8 cellular contexts compared by ENCODE assay signal in the genomic region with DNA sequence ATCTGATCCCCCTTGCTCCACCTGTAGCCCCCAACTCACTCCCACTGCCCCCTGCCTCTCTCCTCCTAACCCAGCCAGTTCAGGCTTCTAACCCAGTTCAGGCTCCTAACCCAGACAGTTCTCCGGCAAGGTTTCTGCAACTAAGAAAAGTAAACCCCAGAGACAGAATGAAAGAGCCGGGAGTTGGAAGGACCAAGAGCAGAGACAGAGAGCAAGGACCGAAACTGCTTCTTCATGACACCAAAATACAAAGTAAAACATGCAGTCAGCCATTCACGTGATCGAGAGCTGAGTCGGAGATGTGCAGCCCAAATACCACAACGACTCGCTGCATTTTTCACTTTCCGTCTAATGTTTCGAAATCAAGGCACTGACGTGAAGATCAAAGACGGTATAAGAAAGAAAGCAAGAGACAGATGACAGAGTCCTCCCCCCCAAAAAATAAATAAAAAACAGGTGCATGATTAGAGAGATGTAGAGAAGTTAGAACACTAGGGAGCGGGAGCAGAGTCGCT. TPM values are rescaled to one million over a fixed set of nuclear protein-coding genes. Genes with fewer than 3 reads are reported as not detected.
DNase-seq lines count a peak whose midpoint lies in the region; ATAC-seq, FAIRE-seq and TF ChIP-seq lines count a peak whose summit lies in the region.

No MANE protein-coding gene starts in this region.

- no peaks in the 10 kb centered on the region for H3K27me3 Mint-ChIP-seq in activated T-cell treated with anti-CD3 and anti-CD28 coated beads, Interleukin-2, amount 50 U/mL, for 4 hours (ENCODE audit: low read depth)

- in situ Hi-C loops in HepG2 (cut with HindIII; ENCODE audit: extremely low pct_ligation_motif_present, low pct_unique_long_range_greater_than_20kb): no loop called here

- H3K27me3 ChIP-seq in heart left ventricle (peaks cover 0 to 16% (median 3%) of the 10 kb centered on the region in 9 donors), HepG2 (ENCODE audit: control insufficient read depth in 1 of 2, insufficient read depth in 2 of 2, low read length in 2 of 2) (peaks cover 16 to 59% of the 10 kb centered on the region in 2 experiments), stomach (peaks cover 0 to 32% (median 12%) of the 10 kb centered on the region in 3 donors)

- ATAC-seq in heart left ventricle (no peak), Right ventricle myocardium superior (ENCODE audit: poor library complexity) (no peak), HepG2 (no peak)
- peak; percentile 58 to 67 for ATAC-seq in activated T-cell treated with anti-CD3 and anti-CD28 coated beads, Interleukin-2, amount 50 U/mL, for 4 hours

- H3K36me3 ChIP-seq in heart left ventricle: peaks cover 0 to 47% (median 0%) of the 10 kb centered on the region in 9 donors
- no peaks in the 10 kb centered on the region for H3K36me3 ChIP-seq in HepG2 (replicated peaks in 1 of 2; ENCODE audit: control insufficient read depth in 1 of 2, insufficient read depth in 2 of 2, low read length in 2 of 2)
- H3K36me3 ChIP-seq in stomach: peaks cover 0 to 14% (median 0%) of the 10 kb centered on the region in 4 donors

- TF ChIP-seq POLR2A in heart left ventricle (IDR thresholded peaks at IDR 0.05): no peak
- TF ChIP-seq POLR2A in HepG2 (IDR thresholded peaks at IDR 0.05; ENCODE audit: insufficient read depth in 1 of 2, low read depth in 2 of 2, low read length in 2 of 2): no peak
- no peak for TF ChIP-seq POLR2A in stomach (IDR thresholded peaks at IDR 0.05)

- H3K4me1 ChIP-seq in heart left ventricle (peaks cover 0 to 59% (median 9%) of the 10 kb centered on the region in 12 donors), HepG2 (ENCODE audit: insufficient read depth, low read length) (peaks cover 17% of the 10 kb centered on the region), stomach (peaks cover 11 to 40% (median 15%) of the 10 kb centered on the region in 4 donors)

- H3K9ac ChIP-seq in HepG2 (ENCODE audit: insufficient read depth, low read depth, low read length): no peak overlapping the region

- H3K4me2 ChIP-seq in HepG2 (ENCODE audit: low read depth, low read length): peak overlapping the region; percentile 20; the same call in 1 of the 2 replicates

- CTCF ChIA-PET in HepG2 (lab: Yijun Ruan, JAX; ENCODE audit: low intra/inter-chr PET ratio, low total read pairs): no interaction called here

- no peaks in the 10 kb centered on the region for H3K79me2 ChIP-seq in HepG2 (ENCODE audit: insufficient read depth, low read length)

- TF ChIP-seq EP300 in HepG2 (IDR thresholded peaks at IDR 0.05; ENCODE audit: low read depth in 2 of 2, low read length in 2 of 2) (no peak), HepG2 (CRISPR knock-in tag; IDR thresholded peaks at IDR 0.05; ENCODE audit: borderline replicate concordance) (no peak), stomach (IDR thresholded peaks at IDR 0.05) (no peak)

- intact Hi-C loops in heart left ventricle (cut with DNase I): loop anchor here in 1 of 10 donors (10.0 kb wide), 1 partner anchor 58 kb away; no protein-coding TSS in a partner anchor
- intact Hi-C loops in Right ventricle myocardium superior (cut with DNase I): loop anchor here (5.0 kb wide), 1 partner anchor 160 kb away; no protein-coding TSS in a partner anchor
- intact Hi-C loops in HepG2 (cut with micrococcal nuclease; ENCODE audit: unreplicated experiment): no loop called here
- intact Hi-C loops in stomach (cut with DNase I; ENCODE audit: low total_unique reads): no loop called here

- H3K4me3 ChIP-seq in heart left ventricle: peak overlapping the region in 9 of 12 donors; percentile 51 to 85 (median 62)
- H3K4me3 ChIP-seq in HepG2 (replicated peaks in 1 of 3; ENCODE audit: insufficient read depth in 1 of 3, low read depth in 2 of 3, low read length in 3 of 3): no peak overlapping the region
- H3K4me3 ChIP-seq in stomach: peak overlapping the region; percentile 50 to 62 (median 56)

- no peak for DNase-seq in heart left ventricle
- DNase-seq in Right ventricle myocardium superior: no peak
- peak; percentile 16 for DNase-seq in HS-5 (ENCODE audit: low read depth)
- DNase-seq in activated T-cell treated with anti-CD3 and anti-CD28 coated beads, Interleukin-2, amount 50 U/mL, for 4 hours: peak; percentile 56
- no peak for DNase-seq in HepG2 (ENCODE audit: low spot score)
- DNase-seq in stomach: no peak
- no peak for DNase-seq in GF-D8 (lab: John Stamatoyannopoulos, UW)
- no peak for DNase-seq in NCI-H524 (lab: John Stamatoyannopoulos, UW)

- H3K27ac ChIP-seq in heart left ventricle (peak overlapping the region in 8 of 12 donors; percentile 3 to 99 (median 63)), HepG2 (ENCODE audit: extremely low read length, insufficient read depth, low read length) (no peak overlapping the region), stomach (peak overlapping the region; percentile 79 to 90 (median 81))

- TF ChIP-seq CTCF in heart left ventricle (IDR thresholded peaks at IDR 0.05): no peak
- no peak for TF ChIP-seq CTCF in HepG2 (CRISPR knock-in tag; IDR thresholded peaks at IDR 0.05)
- no peak for TF ChIP-seq CTCF in stomach (IDR thresholded peaks at IDR 0.05)

- no peak for FAIRE-seq in HepG2 (lab: Jason Lieb, UNC)

- peaks cover 82% of the 10 kb centered on the region for H3K4me1 Mint-ChIP-seq in activated T-cell treated with anti-CD3 and anti-CD28 coated beads, Interleukin-2, amount 50 U/mL, for 4 hours (ENCODE audit: low read depth)

- H3K36me3 Mint-ChIP-seq in activated T-cell treated with anti-CD3 and anti-CD28 coated beads, Interleukin-2, amount 50 U/mL, for 4 hours (ENCODE audit: insufficient read depth): peaks cover 24% of the 10 kb centered on the region

- H3K9me3 ChIP-seq in heart left ventricle (no peaks in the 10 kb centered on the region), HepG2 (ENCODE audit: low read length) (no peaks in the 10 kb centered on the region), stomach (no peaks in the 10 kb centered on the region)

- no TSS peak for BruUV-seq in HepG2 (replicated peaks; lab: Mats Ljungman, UMichigan)

- no peak for TF ChIP-seq RAD21 in HepG2 (CRISPR knock-in tag; IDR thresholded peaks at IDR 0.05)

- POLR2A ChIA-PET in HepG2 (lab: Yijun Ruan, JAX): no interaction called here

- no peaks in the 10 kb centered on the region for H4K20me1 ChIP-seq in HepG2 (ENCODE audit: insufficient read depth, low read length)

- H3K9me3 Mint-ChIP-seq in activated T-cell treated with anti-CD3 and anti-CD28 coated beads, Interleukin-2, amount 50 U/mL, for 4 hours: no peaks in the 10 kb centered on the region

- no peak overlapping the region for H2AFZ ChIP-seq in HepG2 (ENCODE audit: low read length)

- H3K4me3 Mint-ChIP-seq in activated T-cell treated with anti-CD3 and anti-CD28 coated beads, Interleukin-2, amount 50 U/mL, for 4 hours: peak overlapping the region; percentile 82

- 80 to 85% (median 84%) methylated on average over 14 of the region's 14 CpGs for WGBS in heart left ventricle, 4 donors
- WGBS in HepG2 (ENCODE audit: low lambda C conversion rate): 6% methylated on average over 14 of the region's 14 CpGs
- 67 to 73% (median 69%) methylated on average over 14 of the region's 14 CpGs for WGBS in stomach, 5 donors

RNA-seq across cellular contexts. Expression of gene IL10RA, which starts 0.8 kb away (rescaled TPM):
- total RNA-seq in heart left ventricle (10 to 100 TPM in 2 of 9 donors, 1 to 10 TPM in 7; 2.1 to 49.0 (median 6.3) TPM), Right ventricle myocardium superior (6.2 TPM), HepG2 (2016; rRNA removed; fragmentation: Illumina TruSeq; extraction: Trizol) (not detected in 2 replicates), stomach (100 to 1,000 TPM in 1 of 5 donors, 10 to 100 TPM in 3, 1 to 10 TPM in 1; 5.4 to 190 (median 18.7) TPM)
- polyA plus RNA-seq in heart left ventricle (1 to 10 TPM; 3.7 to 3.9 TPM), HepG2 (2011; rRNA removed) (0.03 TPM in 1 of 2 replicates, not detected in the other), stomach (1 to 10 TPM; 2.1 to 4.2 (median 3.2) TPM)
- total RNA-seq in activated T-cell treated with anti-CD3 and anti-CD28 coated beads, Interleukin-2, amount 50 U/mL, for 4 hours: 10 to 100 TPM; 30.5 to 39.3 (median 36.6) TPM
- total RNA-seq in HepG2 (2016; cell fraction: cytosol; rRNA removed; fragmentation: Illumina TruSeq; extraction: Trizol; ENCODE audit: low read depth): not detected in 2 replicates
- total RNA-seq in HepG2 (2016; cell fraction: insoluble cytoplasmic fraction; rRNA removed; fragmentation: Illumina TruSeq; extraction: Trizol): not detected in 2 replicates
- total RNA-seq in HepG2 (2016; cell fraction: membrane; rRNA removed; fragmentation: Illumina TruSeq; extraction: Trizol): not detected in 2 replicates
- total RNA-seq in HepG2 (2016; cell fraction: nucleus; rRNA removed; fragmentation: Illumina TruSeq; extraction: Trizol): not detected in 2 replicates
- 0.01 TPM in 1 of 2 replicates, not detected in the other for polyA plus RNA-seq in HepG2 (2011; cell fraction: cytosol; rRNA removed)
- polyA plus RNA-seq in HepG2 (2011; cell fraction: nucleus; rRNA removed): 0.07 TPM in 1 of 2 replicates, not detected in the other
- 0.29 TPM in 1 of 2 replicates, not detected in the other for polyA plus RNA-seq in HepG2 (2012)
- not detected in 2 replicates for polyA plus RNA-seq in HepG2 (2016; cell fraction: cytosol; fragmentation: Illumina TruSeq; extraction: Trizol; ENCODE audit: low read depth)
- not detected in 2 replicates for polyA plus RNA-seq in HepG2 (2016; cell fraction: insoluble cytoplasmic fraction; fragmentation: Illumina TruSeq; extraction: Trizol; ENCODE audit: low read depth)
- not detected in 2 replicates for polyA plus RNA-seq in HepG2 (2016; cell fraction: membrane; fragmentation: Illumina TruSeq; extraction: Trizol; ENCODE audit: low read depth)
- polyA plus RNA-seq in HepG2 (2016; cell fraction: nucleus; fragmentation: Illumina TruSeq; extraction: Trizol; ENCODE audit: insufficient read depth, low read depth): not detected in 2 replicates
- polyA minus RNA-seq in HepG2 (2011; rRNA and poly(A)+ RNA removed; ENCODE audit: low replicate concordance): 1.2 TPM in 1 of 2 replicates, not detected in the other
- polyA minus RNA-seq in HepG2 (2011; cell fraction: cytosol; rRNA and poly(A)+ RNA removed): not detected in 2 replicates
- polyA minus RNA-seq in HepG2 (2011; cell fraction: nucleus; rRNA and poly(A)+ RNA removed): not detected in 2 replicates

RNA-seq across cellular contexts. Expression of gene TMPRSS13, which starts 57.8 kb away (rescaled TPM):
- total RNA-seq in heart left ventricle (under 1 TPM in 4 of 9 donors, not detected in 5; 0.06 to 0.51 (median 0.25) TPM), Right ventricle myocardium superior (not detected), HepG2 (2016; rRNA removed; fragmentation: Illumina TruSeq; extraction: Trizol) (not detected in 2 replicates), stomach (1 to 10 TPM in 2 of 5 donors, under 1 TPM in 1, not detected in 2; 0.37 to 2.2 (median 1.2) TPM)
- polyA plus RNA-seq in heart left ventricle (under 1 TPM; 0.03 to 0.08 TPM), HepG2 (2011; rRNA removed) (not detected in 2 replicates), stomach (1 to 10 TPM in 1 of 3 donors, under 1 TPM in 1, not detected in 1; 0.19 to 3.8 TPM)
- under 1 TPM; 0.26 to 0.38 (median 0.38) TPM for total RNA-seq in activated T-cell treated with anti-CD3 and anti-CD28 coated beads, Interleukin-2, amount 50 U/mL, for 4 hours
- total RNA-seq in HepG2 (2016; cell fraction: cytosol; rRNA removed; fragmentation: Illumina TruSeq; extraction: Trizol; ENCODE audit: low read depth): not detected in 2 replicates
- not detected in 2 replicates for total RNA-seq in HepG2 (2016; cell fraction: insoluble cytoplasmic fraction; rRNA removed; fragmentation: Illumina TruSeq; extraction: Trizol)
- total RNA-seq in HepG2 (2016; cell fraction: membrane; rRNA removed; fragmentation: Illumina TruSeq; extraction: Trizol): not detected in 2 replicates
- not detected in 2 replicates for total RNA-seq in HepG2 (2016; cell fraction: nucleus; rRNA removed; fragmentation: Illumina TruSeq; extraction: Trizol)
- polyA plus RNA-seq in HepG2 (2011; cell fraction: cytosol; rRNA removed): not detected in 2 replicates
- polyA plus RNA-seq in HepG2 (2011; cell fraction: nucleus; rRNA removed): not detected in 2 replicates
- polyA plus RNA-seq in HepG2 (2012): not detected in 2 replicates
- polyA plus RNA-seq in HepG2 (2016; cell fraction: cytosol; fragmentation: Illumina TruSeq; extraction: Trizol; ENCODE audit: low read depth): not detected in 2 replicates
- polyA plus RNA-seq in HepG2 (2016; cell fraction: insoluble cytoplasmic fraction; fragmentation: Illumina TruSeq; extraction: Trizol; ENCODE audit: low read depth): not detected in 2 replicates
- not detected in 2 replicates for polyA plus RNA-seq in HepG2 (2016; cell fraction: membrane; fragmentation: Illumina TruSeq; extraction: Trizol; ENCODE audit: low read depth)
- not detected in 2 replicates for polyA plus RNA-seq in HepG2 (2016; cell fraction: nucleus; fragmentation: Illumina TruSeq; extraction: Trizol; ENCODE audit: insufficient read depth, low read depth)
- polyA minus RNA-seq in HepG2 (2011; rRNA and poly(A)+ RNA removed; ENCODE audit: low replicate concordance): not detected in 2 replicates
- polyA minus RNA-seq in HepG2 (2011; cell fraction: cytosol; rRNA and poly(A)+ RNA removed): not detected in 2 replicates
- not detected in 2 replicates for polyA minus RNA-seq in HepG2 (2011; cell fraction: nucleus; rRNA and poly(A)+ RNA removed)

Comparison
In these comparisons a context has a peak if more than half of its experiments do, and no peak if none do; other contexts are left out.
1. ATAC-seq: peak in activated T-cell treated with anti-CD3 and anti-CD28 coated beads, Interleukin-2, amount 50 U/mL, for 4 hours (2 of 2); none in heart left ventricle (0 of 4), Right ventricle myocardium superior (single experiment) and HepG2 (single experiment).
2. DNase-seq: peak in HS-5 (single experiment) and activated T-cell treated with anti-CD3 and anti-CD28 coated beads, Interleukin-2, amount 50 U/mL, for 4 hours (single experiment); none in heart left ventricle (0 of 5), Right ventricle myocardium superior (single experiment), HepG2 (single experiment), stomach (single experiment), GF-D8 (single experiment) and NCI-H524 (0 of 2).
3. H3K4me3 ChIP-seq: peak in heart left ventricle (9 of 12) and stomach (4 of 4); none in HepG2 (0 of 3).